20 cellular contexts compared by ENCODE assay signal in the genomic region with DNA sequence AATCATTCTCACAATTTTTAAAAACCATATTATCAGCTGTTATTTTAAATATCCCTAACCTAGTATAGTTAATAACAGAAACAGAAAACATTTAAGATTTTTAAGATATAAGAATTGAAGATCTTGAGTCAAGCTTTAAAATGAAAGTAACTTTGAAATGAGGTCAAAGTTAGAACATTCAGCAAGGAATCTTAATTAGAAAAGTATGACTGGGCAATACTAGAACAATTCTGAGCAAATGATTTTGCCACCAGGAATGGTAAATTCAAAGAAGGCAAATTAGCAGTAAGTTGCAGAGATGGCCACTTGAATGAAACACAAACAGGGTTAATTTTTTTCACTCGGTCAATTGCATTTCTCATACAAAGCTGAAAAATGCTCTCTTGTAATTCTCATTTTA.
DNase-seq lines count a peak whose midpoint lies in the region; ATAC-seq and TF ChIP-seq lines count a peak whose summit lies in the region.
"Had no signal": no experiment of that assay in that cellular context is flagged by ENCODE, and none has a peak within 500 bp of the region (broad histone marks: within the 10 kb centered on the region; RNA-seq: fewer than 3 reads in every experiment).

No MANE protein-coding gene starts in this region.

- H4K20me1 ChIP-seq in PC-9 (ENCODE audit: insufficient read depth) = no peaks in the 10 kb centered on the region

- no peaks in the 10 kb centered on the region for H3K4me1 ChIP-seq in PC-9 (replicated peaks; ENCODE audit: insufficient read depth)
- peaks cover 0 to 35% (median 18%) of the 10 kb centered on the region in 3 donors for H3K4me1 ChIP-seq in esophagus squamous epithelium
- no peaks in the 10 kb centered on the region for H3K4me1 ChIP-seq in psoas muscle
- no peaks in the 10 kb centered on the region for H3K4me1 ChIP-seq in neuronal stem cell (ENCODE audit: control insufficient read depth in 2 of 2, insufficient read depth in 1 of 2, low read depth in 1 of 2, low read length in 2 of 2)
- H3K4me1 ChIP-seq: Caco-2 had no signal

- no peak overlapping the region for H3K14ac ChIP-seq in neuronal stem cell (ENCODE audit: low read length)

- H4K8ac ChIP-seq in neuronal stem cell (ENCODE audit: low read depth, low read length) = no peak overlapping the region

- H3K4me3 ChIP-seq in AG04450 (ENCODE audit: low read depth, low read length) = no peak overlapping the region
- no peak overlapping the region for H3K4me3 ChIP-seq in PC-9
- no peak overlapping the region for H3K4me3 ChIP-seq in esophagus squamous epithelium
- no peak overlapping the region for H3K4me3 ChIP-seq in psoas muscle
- H3K4me3 ChIP-seq in neuronal stem cell (ENCODE audit: low read length in 2 of 2) = no peak overlapping the region
- H3K4me3 ChIP-seq: ascending aorta, K562 had no signal

- no peak overlapping the region for H2BK15ac ChIP-seq in neuronal stem cell (ENCODE audit: low read length)

- BruUV-seq in PC-9 (replicated peaks; lab: Mats Ljungman, UMichigan) = no TSS peak

- ATAC-seq in psoas muscle = no peak
- ATAC-seq: activated CD8-positive, alpha-beta memory T cell treated with anti-CD3 and anti-CD28 coated beads, Interleukin-2, amount 10 ng/mL, durations not matched to agents 7 days and 5 days; stimulated activated naive B cell treated with anti-CD40 and anti-IgM and Interleukin-4, amounts not matched to agents 10 μg/mL and 1 μg/mL and 100 μg/mL, for 72 hours had no signal

- H4K91ac ChIP-seq in neuronal stem cell (ENCODE audit: low read depth, low read length, poor library complexity) = no peak overlapping the region

- no peak overlapping the region for H2AK5ac ChIP-seq in neuronal stem cell (ENCODE audit: low read depth, low read length)

- DNase-seq in AG04450 (ENCODE audit: low read depth, low spot score) = no peak
- no peak for DNase-seq in PC-9
- no peak for DNase-seq in esophagus squamous epithelium (lab: John Stamatoyannopoulos, UW)
- peak; percentile 11 for DNase-seq in renal cortical epithelial cell (ENCODE audit: low read depth)
- no peak for DNase-seq in cerebellar nuclear complex (lab: John Stamatoyannopoulos, UW)
- no peak for DNase-seq in mucosa of gallbladder (ENCODE audit: low spot score)
- DNase-seq in psoas muscle = no peak
- no peak for DNase-seq in neuronal stem cell (ENCODE audit: low spot score)
- DNase-seq: activated B cell treated with CpG ODN at 0.5 μM for 24 hours; activated CD8-positive, alpha-beta memory T cell treated with anti-CD3 and anti-CD28 coated beads, Interleukin-2, amount 10 ng/mL, durations not matched to agents 7 days and 5 days; activated gamma-delta T cell; Caco-2; GF-D8; mesendoderm; NCI-H1105 treated with DMSO at 0.1 percent for 48 hours; small intestine; stimulated activated naive B cell treated with anti-CD40 and anti-IgM and Interleukin-4, amounts not matched to agents 10 μg/mL and 1 μg/mL and 100 μg/mL, for 72 hours had no signal

- H3K36me3 ChIP-seq in PC-9 (ENCODE audit: low read depth) (no peaks in the 10 kb centered on the region), esophagus squamous epithelium (no peaks in the 10 kb centered on the region), psoas muscle (ENCODE audit: insufficient read depth in 1 of 2, low read depth in 1 of 2) (no peaks in the 10 kb centered on the region), neuronal stem cell (replicated peaks in 1 of 2; ENCODE audit: control insufficient read depth in 2 of 2, insufficient read depth in 2 of 2, low read length in 2 of 2) (no peaks in the 10 kb centered on the region)
- H3K36me3 ChIP-seq: ascending aorta, neutrophil had no signal

- no peaks in the 10 kb centered on the region for H3K9me2 ChIP-seq in PC-9 (ENCODE audit: insufficient read depth)

- H3K27ac ChIP-seq in AG04450 (ENCODE audit: low read depth, low read length) (peak overlapping the region; percentile 91), PC-9 (no peak overlapping the region), esophagus squamous epithelium (peak overlapping the region; percentile 23 to 82 (median 57)), psoas muscle (no peak overlapping the region), neuronal stem cell (replicated peaks; ENCODE audit: low read length) (no peak overlapping the region)
- H3K27ac ChIP-seq: neutrophil had no signal

- no peak overlapping the region for H2BK12ac ChIP-seq in neuronal stem cell (ENCODE audit: low read length)

- H2AFZ ChIP-seq in PC-9 (peak overlapping the region; percentile 10; the same call in 1 of the 2 replicates), neuronal stem cell (ENCODE audit: low read length) (no peak overlapping the region)

- POLR2A ChIA-PET in AG04450 (lab: Yijun Ruan, JAX) (interaction anchor here (0.7 to 1.1 kb wide), 2 partner anchors 118 to 341 kb away, joined by 3 read pairs; a partner anchor contains a TSS), PC-9 (lab: Charles Lee; ENCODE audit: unreplicated experiment) (no interaction called here)

- no peak overlapping the region for H2BK5ac ChIP-seq in neuronal stem cell (ENCODE audit: low read length)

- H3K4ac ChIP-seq in neuronal stem cell (ENCODE audit: low read length) = no peak overlapping the region

- H3K4me2 ChIP-seq in PC-9 = no peak overlapping the region
- no peak overlapping the region for H3K4me2 ChIP-seq in neuronal stem cell (ENCODE audit: insufficient read depth, low read length, poor library complexity, severe bottlenecking)

- no peak overlapping the region for H3K23ac ChIP-seq in neuronal stem cell (ENCODE audit: low read depth, low read length, poor library complexity)

- no peaks in the 10 kb centered on the region for H3K27me3 ChIP-seq in AG04450 (ENCODE audit: control insufficient read depth, insufficient read depth, low read length)
- H3K27me3 ChIP-seq in PC-9 (ENCODE audit: insufficient read depth, low read depth) = no peaks in the 10 kb centered on the region
- H3K27me3 ChIP-seq in esophagus squamous epithelium = no peaks in the 10 kb centered on the region
- H3K27me3 ChIP-seq in psoas muscle (ENCODE audit: insufficient read depth in 3 of 3, low read length in 2 of 3) = no peaks in the 10 kb centered on the region
- H3K27me3 ChIP-seq in neuronal stem cell (ENCODE audit: control insufficient read depth in 3 of 3, insufficient read depth in 3 of 3, low read depth in 1 of 3, low read length in 3 of 3) = no peaks in the 10 kb centered on the region
- H3K27me3 ChIP-seq: ascending aorta, neutrophil had no signal

- H3F3A ChIP-seq in PC-9 (ENCODE audit: insufficient read depth, low read depth) = no peaks in the 10 kb centered on the region

- intact Hi-C loops in PC-9 (cut with micrococcal nuclease; ENCODE audit: unreplicated experiment) (loop anchor here (5.0 kb wide), 1 partner anchor 339 kb away; a partner anchor contains a TSS), esophagus squamous epithelium (cut with DNase I) (no loop called here), psoas muscle (cut with DNase I) (no loop called here)

- TF ChIP-seq POLR2A in esophagus squamous epithelium (IDR thresholded peaks at IDR 0.05) = no peak

- TF ChIP-seq CTCF in AG04450 (IDR thresholded peaks at IDR 0.05; ENCODE audit: low read depth, low read length) (no peak), PC-9 (conservative IDR thresholded peaks at IDR 0.05) (no peak), esophagus squamous epithelium (IDR thresholded peaks at IDR 0.05) (no peak), psoas muscle (IDR thresholded peaks at IDR 0.05) (no peak)

- CTCF ChIA-PET in AG04450 (lab: Charles Lee) = interaction anchor here (0.7 to 1.4 kb wide), 4 partner anchors 14 to 627 kb away, joined by 3 to 4 read pairs (median 3); no protein-coding TSS in a partner anchor
- CTCF ChIA-PET in PC-9 (lab: Charles Lee) = no interaction called here

- WGBS in esophagus squamous epithelium, 2 donors = 59% methylated on average over 1 of the region's 1 CpG
- WGBS in psoas muscle, 3 donors = 50 to 58% (median 51%) methylated on average over 1 of the region's 1 CpG
- no CpG with 5 or more reads among the region's 1 CpG for WGBS in neuronal stem cell (ENCODE audit: extremely low coverage in 2 of 2, insufficient read length in 2 of 2, insufficient replicate concordance in 1 of 2), 2 donors

- no peaks in the 10 kb centered on the region for H3K79me2 ChIP-seq in PC-9 (ENCODE audit: low read depth)

- no peaks in the 10 kb centered on the region for H3K9me3 ChIP-seq in AG04450 (ENCODE audit: control insufficient read depth, insufficient read depth, low read length)
- no peaks in the 10 kb centered on the region; the same call in 1 of the 2 replicates for H3K9me3 ChIP-seq in PC-9 (ENCODE audit: insufficient read depth, low read depth)
- no peaks in the 10 kb centered on the region for H3K9me3 ChIP-seq in esophagus squamous epithelium
- H3K9me3 ChIP-seq in psoas muscle = no peaks in the 10 kb centered on the region
- no peaks in the 10 kb centered on the region for H3K9me3 ChIP-seq in neuronal stem cell (replicated peaks in 1 of 2; ENCODE audit: control insufficient read depth in 2 of 2, insufficient read depth in 1 of 2, low read depth in 1 of 2, low read length in 2 of 2)
- H3K9me3 ChIP-seq: ascending aorta, Caco-2, neutrophil had no signal

- H3K9ac ChIP-seq in neuronal stem cell (ENCODE audit: low read depth, low read length, poor library complexity) = no peak overlapping the region

- H3K18ac ChIP-seq in neuronal stem cell (ENCODE audit: low read length) = no peak overlapping the region

- H3K79me1 ChIP-seq in neuronal stem cell (ENCODE audit: low read depth, low read length) = no peaks in the 10 kb centered on the region

- no peak overlapping the region for H2BK120ac ChIP-seq in neuronal stem cell (ENCODE audit: low read depth, low read length)

Comparison
In these comparisons a context has a peak if more than half of its experiments do, and no peak if none do; other contexts are left out.
1. H3K27ac ChIP-seq: peak in AG04450 (single experiment) and esophagus squamous epithelium (4 of 4); none in PC-9 (single experiment), psoas muscle (single experiment) and neuronal stem cell (single experiment).